Comparison of ENCODE assay signal across 8 cellular contexts in genomic region chr9:136978073-136978864, GRCh38. TPM values are rescaled to one million over a fixed set of nuclear protein-coding genes. Genes with fewer than 3 reads are reported as not detected.
DNase-seq lines count a peak whose midpoint lies in the region; ATAC-seq and TF ChIP-seq lines count a peak whose summit lies in the region.

No MANE protein-coding gene starts in this region.

- no peak for DNase-seq in HCT116 (ENCODE audit: low read depth, low spot score)
- DNase-seq in SK-N-MC (ENCODE audit: low read depth, low spot score), result no peak
- peak; percentile 67 for DNase-seq in activated naive CD8-positive, alpha-beta T cell treated with anti-CD3 and anti-CD28 coated beads, Interleukin-2, amount 50 U/mL, for 24 hours
- peak; percentile 91 for DNase-seq in cardiac septum (ENCODE audit: low spot score)
- peak; percentile 17 to 50 for DNase-seq in trophoblast cell
- peak; percentile 73 to 92 for DNase-seq in upper lobe of left lung

- no peak overlapping the region for H3K4ac ChIP-seq in trophoblast cell (ENCODE audit: low read depth, low read length)

- H3K23ac ChIP-seq in trophoblast cell (ENCODE audit: low read length), result no peak overlapping the region

- TF ChIP-seq CTCF in HCT116 (IDR thresholded peaks at IDR 0.05 in 2 of 3, conservative IDR thresholded peaks at IDR 0.05 in 1 of 3; ENCODE audit: borderline replicate concordance in 1 of 3, insufficient read depth in 1 of 3, low read depth in 2 of 3, low read length in 2 of 3), result no peak
- TF ChIP-seq CTCF in upper lobe of left lung (IDR thresholded peaks at IDR 0.05), result peak in 2 of 6 experiments; percentile 6 to 25

- H3K4me1 ChIP-seq in HCT116 (ENCODE audit: control insufficient read depth in 1 of 2, insufficient read depth in 2 of 2, low read length in 2 of 2) (peaks cover 2 to 32% of the 10 kb centered on the region in 2 experiments; a peak in 3 of 4 replicates), trophoblast cell (ENCODE audit: control insufficient read depth in 1 of 2, insufficient read depth in 2 of 2, low read length in 2 of 2) (peaks cover 0 to 2% of the 10 kb centered on the region in 2 experiments), upper lobe of left lung (peaks cover 39 to 78% (median 67%) of the 10 kb centered on the region in 4 donors)

- no peak overlapping the region for H3K4me3 Mint-ChIP-seq in activated naive CD8-positive, alpha-beta T cell treated with anti-CD3 and anti-CD28 coated beads, Interleukin-2, amount 50 U/mL, for 24 hours

- H4K20me1 ChIP-seq in HCT116 (ENCODE audit: insufficient read depth), result no peaks in the 10 kb centered on the region

- no peaks in the 10 kb centered on the region for H3K36me3 ChIP-seq in HCT116 (ENCODE audit: control insufficient read depth in 1 of 2, insufficient read depth in 2 of 2, low read length in 2 of 2)
- H3K36me3 ChIP-seq in SK-N-MC (ENCODE audit: insufficient read depth, low read length), result no peaks in the 10 kb centered on the region
- H3K36me3 ChIP-seq in trophoblast cell (ENCODE audit: control insufficient read depth in 1 of 2, insufficient read depth in 2 of 2, low read length in 2 of 2), result no peaks in the 10 kb centered on the region
- no peaks in the 10 kb centered on the region for H3K36me3 ChIP-seq in upper lobe of left lung

- H3K79me1 ChIP-seq in trophoblast cell (ENCODE audit: low read length), result no peaks in the 10 kb centered on the region

- no peak overlapping the region for H3K27ac Mint-ChIP-seq in activated naive CD8-positive, alpha-beta T cell treated with anti-CD3 and anti-CD28 coated beads, Interleukin-2, amount 50 U/mL, for 24 hours

- RAD21 ChIA-PET in HCT116 (lab: Charles Lee; ENCODE audit: low non-redundant PET in 1 of 2, low total read pairs in 2 of 2, uncharacterized antibody in 2 of 2, unreplicated experiment in 2 of 2), result no interaction called here

- no peak overlapping the region for H4K91ac ChIP-seq in trophoblast cell (ENCODE audit: low read depth, low read length)

- TF ChIP-seq RAD21 in HCT116 (IDR thresholded peaks at IDR 0.05; ENCODE audit: low read depth), result no peak

- H3K27me3 ChIP-seq in HCT116 (ENCODE audit: insufficient read depth, low read length) (no peaks in the 10 kb centered on the region), trophoblast cell (ENCODE audit: insufficient read depth, low read length) (no peaks in the 10 kb centered on the region), upper lobe of left lung (no peaks in the 10 kb centered on the region)

- BruUV-seq in HCT116 (replicated peaks; lab: Mats Ljungman, UMichigan), result no TSS peak

- H2AFZ ChIP-seq in HCT116 (ENCODE audit: low read depth, low read length, poor library complexity, severe bottlenecking) (no peak overlapping the region), trophoblast cell (ENCODE audit: insufficient read depth, low read length, poor library complexity) (peak overlapping the region; percentile 23)

- no CpG with 5 or more reads among the region's 78 CpGs for WGBS in trophoblast cell (ENCODE audit: extremely low coverage, insufficient coverage, insufficient read length)
- 1% methylated on average over 34 of the region's 78 CpGs; no CpG with 5 or more reads in 1 of the 2 donors for WGBS in upper lobe of left lung, 2 donors

- H2BK120ac ChIP-seq in trophoblast cell (ENCODE audit: insufficient read depth, low read length, poor library complexity), result no peak overlapping the region

- no peak overlapping the region for H3K18ac ChIP-seq in trophoblast cell (ENCODE audit: low read length)

- no peaks in the 10 kb centered on the region for H3K9me3 Mint-ChIP-seq in activated naive CD8-positive, alpha-beta T cell treated with anti-CD3 and anti-CD28 coated beads, Interleukin-2, amount 50 U/mL, for 24 hours

- H4K8ac ChIP-seq in trophoblast cell (ENCODE audit: low read depth, low read length), result peak overlapping the region; percentile 21

- H3K4me2 ChIP-seq in HCT116 (ENCODE audit: low read length) (peak overlapping the region; percentile 67), trophoblast cell (ENCODE audit: low read length) (peak overlapping the region; percentile 58)

- H2AK5ac ChIP-seq in trophoblast cell (ENCODE audit: low read length), result no peak overlapping the region

- H3K4me3 ChIP-seq in HCT116 (replicated peaks in 1 of 2; ENCODE audit: low read depth in 1 of 2, low read length in 2 of 2), result peak overlapping the region; percentile 24 to 46; a peak in 3 of 4 replicates
- peak overlapping the region; percentile 83 for H3K4me3 ChIP-seq in SK-N-MC
- H3K4me3 ChIP-seq in trophoblast cell (ENCODE audit: low read depth, low read length), result no peak overlapping the region
- H3K4me3 ChIP-seq in upper lobe of left lung, result peak overlapping the region; percentile 18 to 55 (median 46)

- CTCF ChIA-PET in HCT116 (lab: Charles Lee), result interaction anchor here (0.6 to 3.0 kb wide), 8 partner anchors 12 to 137 kb away, joined by 3 to 11 read pairs (median 4); no protein-coding TSS in a partner anchor

- no peak overlapping the region for H4K12ac ChIP-seq in trophoblast cell (ENCODE audit: low read depth, low read length)

- H3K9me3 ChIP-seq in HCT116 (ENCODE audit: control insufficient read depth in 1 of 2, insufficient read depth in 1 of 2, low read depth in 1 of 2, low read length in 2 of 2) (no peaks in the 10 kb centered on the region), SK-N-MC (ENCODE audit: low read depth, low read length) (no peaks in the 10 kb centered on the region), trophoblast cell (ENCODE audit: insufficient read depth, low read depth, low read length) (peaks cover 2% of the 10 kb centered on the region), upper lobe of left lung (no peaks in the 10 kb centered on the region)

- peaks cover 11% of the 10 kb centered on the region for H3K27me3 Mint-ChIP-seq in activated naive CD8-positive, alpha-beta T cell treated with anti-CD3 and anti-CD28 coated beads, Interleukin-2, amount 50 U/mL, for 24 hours

- H3K27ac ChIP-seq in HCT116 (ENCODE audit: low read depth, low read length) (peak overlapping the region; percentile 51; the same call in 1 of the 2 replicates), SK-N-MC (no peak overlapping the region), trophoblast cell (ENCODE audit: low read depth, low read length) (no peak overlapping the region), upper lobe of left lung (peak overlapping the region; percentile 81 to 87 (median 84))

- H3K9ac ChIP-seq in HCT116 (ENCODE audit: low read length), result peak overlapping the region; percentile 40; the same call in 1 of the 2 replicates
- peak overlapping the region; percentile 26 for H3K9ac ChIP-seq in SK-N-MC (ENCODE audit: insufficient read length)
- H3K9ac ChIP-seq in trophoblast cell (ENCODE audit: low read length), result no peak overlapping the region

- ATAC-seq in HCT116, result peak; percentile 63
- peak; percentile 9 for ATAC-seq in activated naive CD8-positive, alpha-beta T cell treated with anti-CD3 and anti-CD28 coated beads, Interleukin-2, amount 50 U/mL, for 24 hours
- peak; percentile 45 to 70 for ATAC-seq in upper lobe of left lung (ENCODE audit: low FRiP score in 2 of 2)
- ATAC-seq in GM18858 (IDR thresholded peaks at IDR 0.05; ENCODE audit: unreplicated experiment), result no peak
- no peak for ATAC-seq in HG03469 (IDR thresholded peaks at IDR 0.05; ENCODE audit: unreplicated experiment)

- no peak for TF ChIP-seq EP300 in upper lobe of left lung (IDR thresholded peaks at IDR 0.05)

- H3K4me1 Mint-ChIP-seq in activated naive CD8-positive, alpha-beta T cell treated with anti-CD3 and anti-CD28 coated beads, Interleukin-2, amount 50 U/mL, for 24 hours, result peaks cover 15% of the 10 kb centered on the region

- no peak overlapping the region for H2BK5ac ChIP-seq in trophoblast cell (ENCODE audit: low read depth, low read length, poor library complexity)

- H3K36me3 Mint-ChIP-seq in activated naive CD8-positive, alpha-beta T cell treated with anti-CD3 and anti-CD28 coated beads, Interleukin-2, amount 50 U/mL, for 24 hours (ENCODE audit: low read depth), result no peaks in the 10 kb centered on the region

- no peak overlapping the region for H3K14ac ChIP-seq in trophoblast cell (ENCODE audit: low read length)

- POLR2A ChIA-PET in HCT116 (lab: Charles Lee), result interaction anchor here (0.6 to 1.4 kb wide), 5 partner anchors 9 to 481 kb away, joined by 3 to 6 read pairs (median 5); partner anchors contain the start of genes ENTPD2 and PAXX

- H3K9me2 ChIP-seq in HCT116 (ENCODE audit: insufficient read depth), result no peaks in the 10 kb centered on the region

- intact Hi-C loops in HCT116 (cut with micrococcal nuclease) (no loop called here), cardiac septum (cut with DNase I) (no loop called here)

- TF ChIP-seq POLR2A in HCT116 (IDR thresholded peaks at IDR 0.05; ENCODE audit: borderline replicate concordance, extremely low read depth, insufficient read depth, insufficient read length) (no peak), upper lobe of left lung (IDR thresholded peaks at IDR 0.05) (no peak)

- no peak overlapping the region for H2BK12ac ChIP-seq in trophoblast cell (ENCODE audit: low read length)

- no peaks in the 10 kb centered on the region for H3K79me2 ChIP-seq in HCT116 (ENCODE audit: insufficient read depth, low read length)
- no peaks in the 10 kb centered on the region for H3K79me2 ChIP-seq in trophoblast cell (ENCODE audit: control insufficient read depth, insufficient read depth, low read length, poor library complexity)

TF ChIP-seq in HCT116, 20 proteins besides CTCF, POLR2A, EP300 and RAD21 (continues in another document):
- TF ChIP-seq ZNF274 (IDR thresholded peaks at IDR 0.05; ENCODE audit: low read depth, low read length), result no peak
- no peak for TF ChIP-seq SP1 (IDR thresholded peaks at IDR 0.05; ENCODE audit: low read depth)

RNA-seq across cellular contexts. Expression of gene PTGDS, which starts 1.0 kb away (rescaled TPM):
- 3.1 TPM for total RNA-seq in HCT116 (2021; ENCODE audit: unreplicated experiment)
- 0.61 and 1.3 TPM in 2 replicates for polyA plus RNA-seq in HCT116 (2012)
- 1,323 TPM for total RNA-seq in cardiac septum
- polyA plus RNA-seq in trophoblast cell (2013), result 4.4 and 4.7 TPM in 2 replicates
- total RNA-seq in upper lobe of left lung, result 100 to 1,000 TPM in 5 of 6 donors, 10 to 100 TPM in 1; 31.7 to 395 (median 246) TPM

RNA-seq across cellular contexts. Expression of gene LCNL1, which starts 4.5 kb away (rescaled TPM):
- total RNA-seq in HCT116 (2021; ENCODE audit: unreplicated experiment) (0.44 TPM), cardiac septum (5.9 TPM), upper lobe of left lung (1 to 10 TPM in 4 of 6 donors, under 1 TPM in 1, not detected in 1; 0.61 to 6.3 (median 1.8) TPM)
- polyA plus RNA-seq in HCT116 (2012), result 0.25 and 0.41 TPM in 2 replicates
- polyA plus RNA-seq in trophoblast cell (2013), result 0.15 and 0.17 TPM in 2 replicates

RNA-seq across cellular contexts. Expression of gene PAXX, which starts 14.0 kb away (rescaled TPM):
- total RNA-seq in HCT116 (2021; ENCODE audit: unreplicated experiment) (89.0 TPM), cardiac septum (26.0 TPM), upper lobe of left lung (100 to 1,000 TPM in 1 of 6 donors, 10 to 100 TPM in 5; 41.8 to 150 (median 52.8) TPM)
- polyA plus RNA-seq in HCT116 (2012), result 57.8 and 80.5 TPM in 2 replicates
- 85.0 and 88.0 TPM in 2 replicates for polyA plus RNA-seq in trophoblast cell (2013)

RNA-seq across cellular contexts. Expression of gene CLIC3, which starts 18.1 kb away (rescaled TPM):
- 8.4 TPM for total RNA-seq in HCT116 (2021; ENCODE audit: unreplicated experiment)
- polyA plus RNA-seq in HCT116 (2012), result 14.0 and 15.3 TPM in 2 replicates
- 12.9 TPM for total RNA-seq in cardiac septum
- 116 and 128 TPM in 2 replicates for polyA plus RNA-seq in trophoblast cell (2013)
- 100 to 1,000 TPM in 2 of 6 donors, 10 to 100 TPM in 4; 41.9 to 132 (median 85.2) TPM for total RNA-seq in upper lobe of left lung

RNA-seq across cellular contexts. Expression of gene LCN12, which starts 26.2 kb away (rescaled TPM):
- total RNA-seq in HCT116 (2021; ENCODE audit: unreplicated experiment), result 4.2 TPM
- 1.4 and 2.0 TPM in 2 replicates for polyA plus RNA-seq in HCT116 (2012)
- total RNA-seq in cardiac septum, result 20.7 TPM
- polyA plus RNA-seq in trophoblast cell (2013), result 0.25 and 0.31 TPM in 2 replicates
- 1 to 10 TPM in 4 of 6 donors, under 1 TPM in 1, not detected in 1; 0.89 to 5.2 (median 2.3) TPM for total RNA-seq in upper lobe of left lung

Comparison
In these comparisons a context has a peak if more than half of its experiments do, and no peak if none do; other contexts are left out.
1. ATAC-seq: peak in HCT116 (single experiment), activated naive CD8-positive, alpha-beta T cell treated with anti-CD3 and anti-CD28 coated beads, Interleukin-2, amount 50 U/mL, for 24 hours (single experiment) and upper lobe of left lung (2 of 2); none in GM18858 (single experiment) and HG03469 (single experiment).
2. DNase-seq: peak in activated naive CD8-positive, alpha-beta T cell treated with anti-CD3 and anti-CD28 coated beads, Interleukin-2, amount 50 U/mL, for 24 hours (single experiment), cardiac septum (single experiment), trophoblast cell (2 of 2) and upper lobe of left lung (2 of 2); none in HCT116 (single experiment) and SK-N-MC (single experiment).
3. H3K27ac ChIP-seq: peak in HCT116 (single experiment) and upper lobe of left lung (4 of 4); none in SK-N-MC (single experiment) and trophoblast cell (single experiment).